In genomic region chr2:28680657-28681056, GRCh38 we compare ENCODE assay signal across 1 cellular context.
TF ChIP-seq lines count a peak whose summit lies in the region.

No MANE protein-coding gene starts in this region.

TF ChIP-seq in H1, 55 proteins besides CTCF, POLR2A, EP300 and RAD21:
- no peak for TF ChIP-seq RNF2 (IDR thresholded peaks at IDR 0.05; ENCODE audit: borderline replicate concordance, low read depth, low read length, missing control alignments, poor library complexity, severe bottlenecking)
- TF ChIP-seq NRF1 (IDR thresholded peaks at IDR 0.05; ENCODE audit: low read depth, low read length) = no peak
- TF ChIP-seq GTF2F1 (IDR thresholded peaks at IDR 0.05; ENCODE audit: borderline replicate concordance, low read depth, low read length) = no peak
- TF ChIP-seq KDM4A (IDR thresholded peaks at IDR 0.05; ENCODE audit: low read depth, low read length, severe bottlenecking) = no peak
- no peak for TF ChIP-seq SIX5 (IDR thresholded peaks at IDR 0.05; ENCODE audit: low read depth, low read length)
- TF ChIP-seq GABPA (IDR thresholded peaks at IDR 0.05; ENCODE audit: borderline replicate concordance, insufficient read depth, low read length) = no peak
- TF ChIP-seq EGR1 (IDR thresholded peaks at IDR 0.05; ENCODE audit: borderline replicate concordance, low read depth, low read length) = no peak
- no peak for TF ChIP-seq TAF1 (IDR thresholded peaks at IDR 0.05; ENCODE audit: low read depth, low read length)
- TF ChIP-seq TAF7 (optimal IDR thresholded peaks at IDR 0.05; ENCODE audit: borderline replicate concordance, low read depth, low read length) = no peak
- TF ChIP-seq NANOG (IDR thresholded peaks at IDR 0.05; ENCODE audit: insufficient read depth, low read depth, low read length, poor library complexity, severe bottlenecking) = no peak
- TF ChIP-seq TEAD4 (IDR thresholded peaks at IDR 0.05; ENCODE audit: low read depth, low read length) = no peak
- TF ChIP-seq EZH2 (IDR thresholded peaks at IDR 0.05; ENCODE audit: low read depth, low read length, severe bottlenecking) = no peak
- TF ChIP-seq, protein P1, sequence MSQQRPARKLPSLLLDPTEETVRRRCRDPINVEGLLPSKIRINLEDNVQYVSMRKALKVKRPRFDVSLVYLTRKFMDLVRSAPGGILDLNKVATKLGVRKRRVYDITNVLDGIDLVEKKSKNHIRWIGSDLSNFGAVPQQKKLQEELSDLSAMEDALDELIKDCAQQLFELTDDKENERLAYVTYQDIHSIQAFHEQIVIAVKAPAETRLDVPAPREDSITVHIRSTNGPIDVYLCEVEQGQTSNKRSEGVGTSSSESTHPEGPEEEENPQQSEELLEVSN (IDR thresholded peaks at IDR 0.05) = no peak
- TF ChIP-seq CHD2 (IDR thresholded peaks at IDR 0.05; ENCODE audit: low read length) = no peak
- TF ChIP-seq POLR2AphosphoS5 (IDR thresholded peaks at IDR 0.05; ENCODE audit: low read depth, low read length) = no peak
- no peak for TF ChIP-seq SAP30 (IDR thresholded peaks at IDR 0.05; ENCODE audit: insufficient read depth, insufficient replicate concordance, low read length)
